Comparison of ENCODE assay signal across 1 cellular context in the genomic region with DNA sequence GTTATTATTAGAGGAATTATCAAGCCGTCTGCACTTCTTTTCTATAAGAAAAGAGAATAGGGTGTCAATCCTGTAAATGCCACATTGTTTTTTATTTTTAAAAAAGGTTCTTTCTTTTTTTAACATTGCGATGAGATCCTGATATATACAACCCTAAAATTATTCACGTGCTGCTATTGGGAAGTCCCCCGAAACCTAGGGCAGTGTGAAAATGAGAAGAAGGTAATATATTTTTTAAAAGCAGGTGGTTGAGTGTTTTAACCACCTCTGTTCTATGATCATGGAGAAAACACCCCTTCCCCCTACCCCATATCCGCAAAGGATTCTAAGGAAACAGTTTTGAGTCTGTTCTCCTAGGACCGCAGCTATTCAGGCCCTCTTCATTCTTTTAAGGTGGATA.
TF ChIP-seq lines count a peak whose summit lies in the region.

No MANE protein-coding gene starts in this region.

TF ChIP-seq in GM23338, 12 proteins besides CTCF, POLR2A, EP300 and RAD21 (continued from another document):
- TF ChIP-seq, protein P1, sequence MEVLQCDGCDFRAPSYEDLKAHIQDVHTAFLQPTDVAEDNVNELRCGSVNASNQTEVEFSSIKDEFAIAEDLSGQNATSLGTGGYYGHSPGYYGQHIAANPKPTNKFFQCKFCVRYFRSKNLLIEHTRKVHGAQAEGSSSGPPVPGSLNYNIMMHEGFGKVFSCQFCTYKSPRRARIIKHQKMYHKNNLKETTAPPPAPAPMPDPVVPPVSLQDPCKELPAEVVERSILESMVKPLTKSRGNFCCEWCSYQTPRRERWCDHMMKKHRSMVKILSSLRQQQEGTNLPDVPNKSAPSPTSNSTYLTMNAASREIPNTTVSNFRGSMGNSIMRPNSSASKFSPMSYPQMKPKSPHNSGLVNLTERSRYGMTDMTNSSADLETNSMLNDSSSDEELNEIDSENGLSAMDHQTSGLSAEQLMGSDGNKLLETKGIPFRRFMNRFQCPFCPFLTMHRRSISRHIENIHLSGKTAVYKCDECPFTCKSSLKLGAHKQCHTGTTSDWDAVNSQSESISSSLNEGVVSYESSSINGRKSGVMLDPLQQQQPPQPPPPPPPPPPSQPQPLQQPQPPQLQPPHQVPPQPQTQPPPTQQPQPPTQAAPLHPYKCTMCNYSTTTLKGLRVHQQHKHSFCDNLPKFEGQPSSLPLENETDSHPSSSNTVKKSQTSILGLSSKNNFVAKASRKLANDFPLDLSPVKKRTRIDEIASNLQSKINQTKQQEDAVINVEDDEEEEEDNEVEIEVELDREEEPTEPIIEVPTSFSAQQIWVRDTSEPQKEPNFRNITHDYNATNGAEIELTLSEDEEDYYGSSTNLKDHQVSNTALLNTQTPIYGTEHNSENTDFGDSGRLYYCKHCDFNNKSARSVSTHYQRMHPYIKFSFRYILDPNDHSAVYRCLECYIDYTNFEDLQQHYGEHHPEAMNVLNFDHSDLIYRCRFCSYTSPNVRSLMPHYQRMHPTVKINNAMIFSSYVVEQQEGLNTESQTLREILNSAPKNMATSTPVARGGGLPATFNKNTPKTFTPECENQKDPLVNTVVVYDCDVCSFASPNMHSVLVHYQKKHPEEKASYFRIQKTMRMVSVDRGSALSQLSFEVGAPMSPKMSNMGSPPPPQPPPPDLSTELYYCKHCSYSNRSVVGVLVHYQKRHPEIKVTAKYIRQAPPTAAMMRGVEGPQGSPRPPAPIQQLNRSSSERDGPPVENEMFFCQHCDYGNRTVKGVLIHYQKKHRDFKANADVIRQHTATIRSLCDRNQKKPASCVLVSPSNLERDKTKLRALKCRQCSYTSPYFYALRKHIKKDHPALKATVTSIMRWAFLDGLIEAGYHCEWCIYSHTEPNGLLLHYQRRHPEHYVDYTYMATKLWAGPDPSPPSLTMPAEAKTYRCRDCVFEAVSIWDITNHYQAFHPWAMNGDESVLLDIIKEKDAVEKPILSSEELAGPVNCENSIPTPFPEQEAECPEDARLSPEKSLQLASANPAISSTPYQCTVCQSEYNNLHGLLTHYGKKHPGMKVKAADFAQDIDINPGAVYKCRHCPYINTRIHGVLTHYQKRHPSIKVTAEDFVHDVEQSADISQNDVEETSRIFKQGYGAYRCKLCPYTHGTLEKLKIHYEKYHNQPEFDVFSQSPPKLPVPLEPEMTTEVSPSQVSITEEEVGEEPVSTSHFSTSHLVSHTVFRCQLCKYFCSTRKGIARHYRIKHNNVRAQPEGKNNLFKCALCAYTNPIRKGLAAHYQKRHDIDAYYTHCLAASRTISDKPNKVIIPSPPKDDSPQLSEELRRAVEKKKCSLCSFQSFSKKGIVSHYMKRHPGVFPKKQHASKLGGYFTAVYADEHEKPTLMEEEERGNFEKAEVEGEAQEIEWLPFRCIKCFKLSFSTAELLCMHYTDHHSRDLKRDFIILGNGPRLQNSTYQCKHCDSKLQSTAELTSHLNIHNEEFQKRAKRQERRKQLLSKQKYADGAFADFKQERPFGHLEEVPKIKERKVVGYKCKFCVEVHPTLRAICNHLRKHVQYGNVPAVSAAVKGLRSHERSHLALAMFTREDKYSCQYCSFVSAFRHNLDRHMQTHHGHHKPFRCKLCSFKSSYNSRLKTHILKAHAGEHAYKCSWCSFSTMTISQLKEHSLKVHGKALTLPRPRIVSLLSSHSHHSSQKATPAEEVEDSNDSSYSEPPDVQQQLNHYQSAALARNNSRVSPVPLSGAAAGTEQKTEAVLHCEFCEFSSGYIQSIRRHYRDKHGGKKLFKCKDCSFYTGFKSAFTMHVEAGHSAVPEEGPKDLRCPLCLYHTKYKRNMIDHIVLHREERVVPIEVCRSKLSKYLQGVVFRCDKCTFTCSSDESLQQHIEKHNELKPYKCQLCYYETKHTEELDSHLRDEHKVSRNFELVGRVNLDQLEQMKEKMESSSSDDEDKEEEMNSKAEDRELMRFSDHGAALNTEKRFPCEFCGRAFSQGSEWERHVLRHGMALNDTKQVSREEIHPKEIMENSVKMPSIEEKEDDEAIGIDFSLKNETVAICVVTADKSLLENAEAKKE (CRISPR knock-in tag; IDR thresholded peaks at IDR 0.05): no peak
- TF ChIP-seq NANOG (IDR thresholded peaks at IDR 0.05; ENCODE audit: borderline replicate concordance) (no peak), POLR2AphosphoS5 (IDR thresholded peaks at IDR 0.05; ENCODE audit: low read depth) (no peak), ZNF331 (CRISPR knock-in tag; IDR thresholded peaks at IDR 0.05; ENCODE audit: low read depth) (no peak), STAT1 (IDR thresholded peaks at IDR 0.05; ENCODE audit: unreplicated experiment) (no peak), CREB1 (CRISPR knock-in tag; IDR thresholded peaks at IDR 0.05; ENCODE audit: low read depth) (no peak), EZH2phosphoT487 (IDR thresholded peaks at IDR 0.05; ENCODE audit: unreplicated experiment) (no peak), JUNB (IDR thresholded peaks at IDR 0.05; ENCODE audit: unreplicated experiment) (no peak), EZH2 (IDR thresholded peaks at IDR 0.05; ENCODE audit: low read depth, unreplicated experiment) (no peak)
